ENCODE assay signal across 9 cellular contexts in the genomic region with DNA sequence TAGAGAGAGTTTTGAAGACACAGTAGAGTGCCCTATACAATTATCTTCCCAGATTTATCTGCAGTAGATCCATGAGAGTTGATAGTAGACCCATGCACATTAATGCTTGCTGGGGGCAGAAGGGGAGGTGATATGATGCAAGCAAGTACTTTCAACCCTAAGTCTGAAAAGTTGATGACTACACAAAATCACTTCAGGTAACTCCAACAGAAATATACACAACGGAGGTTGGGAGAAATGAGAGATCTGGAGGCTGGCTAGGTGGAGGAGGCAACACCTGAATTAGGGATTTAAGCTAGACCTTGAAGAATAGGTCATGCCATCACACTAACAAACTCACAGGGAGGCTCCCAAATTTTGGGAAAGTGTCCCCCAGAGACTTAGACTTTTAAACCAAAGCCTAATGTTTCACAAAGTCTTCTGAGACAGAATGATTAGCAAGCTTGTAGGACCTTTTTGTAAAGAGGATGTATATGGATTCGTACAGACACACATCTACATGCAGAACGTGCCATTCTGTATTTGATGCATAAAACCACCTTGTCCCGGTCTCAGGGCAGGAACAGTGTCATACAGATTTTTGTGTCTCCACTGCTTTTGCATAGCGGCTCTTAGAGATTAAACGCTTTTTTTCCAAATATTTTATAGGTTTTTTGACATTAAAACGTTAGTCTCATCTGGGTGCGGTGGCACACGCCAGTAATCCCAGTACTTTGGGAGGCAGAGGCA. TPM values are rescaled to one million over a fixed set of nuclear protein-coding genes. Genes with fewer than 3 reads are reported as not detected.
DNase-seq lines count a peak whose midpoint lies in the region; ATAC-seq lines count a peak whose summit lies in the region.
"Had no signal": no experiment of that assay in that cellular context is flagged by ENCODE, and none has a peak within 500 bp of the region (broad histone marks: within the 10 kb centered on the region; RNA-seq: fewer than 3 reads in every experiment).

No MANE protein-coding gene starts in this region.

- peaks cover 53% of the 10 kb centered on the region for H3K4me1 Mint-ChIP-seq in stimulated activated naive CD8-positive, alpha-beta T cell treated with anti-CD3 and anti-CD28 coated beads, Interleukin-15, Interleukin-2, amounts not matched to agents 100 ng/mL and 50 ng/mL, for 24 hours (ENCODE audit: low read depth)
- peaks cover 37 to 53% (median 50%) of the 10 kb centered on the region in 4 donors for H3K4me1 Mint-ChIP-seq in naive thymus-derived CD8-positive, alpha-beta T cell

- H3K9ac ChIP-seq in adipocyte (ENCODE audit: low read length), result peak overlapping the region; percentile 89

- POLR2A ChIA-PET in naive thymus-derived CD8-positive, alpha-beta T cell (lab: Charles Lee), result interaction anchor here (0.7 to 1.4 kb wide), 12 partner anchors 48 to 627 kb away, joined by 3 to 10 read pairs (median 4); a partner anchor contains a TSS

- DNase-seq in stimulated activated naive CD8-positive, alpha-beta T cell treated with anti-CD3 and anti-CD28 coated beads, Interleukin-15, Interleukin-2, amounts not matched to agents 100 U/mL and 50 U/mL, for 24 hours, result no peak
- DNase-seq in adipocyte (ENCODE audit: low read depth) (no peak), NCI-H1092 treated with DMSO at 0.1 percent for 48 hours (lab: John Stamatoyannopoulos, UW) (no peak), RPMI8226 (no peak)
- no peak for DNase-seq in naive thymus-derived CD8-positive, alpha-beta T cell
- DNase-seq in central memory CD4-positive, alpha-beta T cell, result no peak

- H3K9me3 ChIP-seq in adipocyte (ENCODE audit: control insufficient read depth, low read length), result no peaks in the 10 kb centered on the region

- no peaks in the 10 kb centered on the region for H3K27me3 Mint-ChIP-seq in stimulated activated naive CD8-positive, alpha-beta T cell treated with anti-CD3 and anti-CD28 coated beads, Interleukin-15, Interleukin-2, amounts not matched to agents 100 ng/mL and 50 ng/mL, for 24 hours
- H3K27me3 Mint-ChIP-seq in naive thymus-derived CD8-positive, alpha-beta T cell, result no peaks in the 10 kb centered on the region

- H3K9me3 Mint-ChIP-seq in stimulated activated naive CD8-positive, alpha-beta T cell treated with anti-CD3 and anti-CD28 coated beads, Interleukin-15, Interleukin-2, amounts not matched to agents 100 ng/mL and 50 ng/mL, for 24 hours, result peaks cover 4% of the 10 kb centered on the region
- peaks cover 0 to 4% (median 0%) of the 10 kb centered on the region in 9 donors for H3K9me3 Mint-ChIP-seq in naive thymus-derived CD8-positive, alpha-beta T cell

- no peaks in the 10 kb centered on the region for H3K27me3 ChIP-seq in adipocyte (replicated peaks; ENCODE audit: control insufficient read depth, insufficient read depth, low read length)

- H3K4me3 Mint-ChIP-seq in stimulated activated naive CD8-positive, alpha-beta T cell treated with anti-CD3 and anti-CD28 coated beads, Interleukin-15, Interleukin-2, amounts not matched to agents 100 ng/mL and 50 ng/mL, for 24 hours, result peak overlapping the region; percentile 85
- peak overlapping the region; percentile 90 to 99 (median 96) for H3K4me3 Mint-ChIP-seq in naive thymus-derived CD8-positive, alpha-beta T cell

- ATAC-seq in stimulated activated naive CD8-positive, alpha-beta T cell treated with anti-CD3 and anti-CD28 coated beads, Interleukin-15, Interleukin-2, amounts not matched to agents 100 U/mL and 50 U/mL, for 24 hours, result no peak
- ATAC-seq in naive thymus-derived CD8-positive, alpha-beta T cell, result no peak
- no peak for ATAC-seq in HG03175 (IDR thresholded peaks at IDR 0.05; ENCODE audit: unreplicated experiment)

- H3K36me3 ChIP-seq in adipocyte (ENCODE audit: control insufficient read depth, insufficient read depth, low read length, severe bottlenecking), result no peaks in the 10 kb centered on the region

- peaks cover 19% of the 10 kb centered on the region for H3K36me3 Mint-ChIP-seq in stimulated activated naive CD8-positive, alpha-beta T cell treated with anti-CD3 and anti-CD28 coated beads, Interleukin-15, Interleukin-2, amounts not matched to agents 100 ng/mL and 50 ng/mL, for 24 hours (ENCODE audit: low read depth)
- H3K36me3 Mint-ChIP-seq in naive thymus-derived CD8-positive, alpha-beta T cell, result peaks cover 5 to 21% (median 13%) of the 10 kb centered on the region in 3 donors

- peak overlapping the region; percentile 91 for H3K4me3 ChIP-seq in adipocyte (ENCODE audit: low read length)

- peaks cover 37% of the 10 kb centered on the region for H3K4me1 ChIP-seq in adipocyte (ENCODE audit: control insufficient read depth, insufficient read depth, low read length)

- H3K27ac Mint-ChIP-seq in stimulated activated naive CD8-positive, alpha-beta T cell treated with anti-CD3 and anti-CD28 coated beads, Interleukin-15, Interleukin-2, amounts not matched to agents 100 ng/mL and 50 ng/mL, for 24 hours, result peak overlapping the region; percentile 96
- peak overlapping the region in 9 of 10 donors; percentile 42 to 99 (median 93) for H3K27ac Mint-ChIP-seq in naive thymus-derived CD8-positive, alpha-beta T cell

RNA-seq across cellular contexts. Expression of a gene that starts 0.9 kb away (rescaled TPM):
- total RNA-seq in naive thymus-derived CD8-positive, alpha-beta T cell, result 10 to 100 TPM; 28.3 to 32.3 TPM
- 10 to 100 TPM; 32.3 to 44.3 (median 35.0) TPM for polyA plus RNA-seq in naive thymus-derived CD8-positive, alpha-beta T cell

RNA-seq across cellular contexts. Expression of a gene that starts 43.8 kb away (rescaled TPM):
- total RNA-seq in naive thymus-derived CD8-positive, alpha-beta T cell, result not detected
- polyA plus RNA-seq in naive thymus-derived CD8-positive, alpha-beta T cell, result not detected
- total RNA-seq: activated CD8-positive, alpha-beta memory T cell treated with anti-CD3 and anti-CD28 coated beads for 36 hours had no signal

RNA-seq across cellular contexts. Expression of a gene that starts 47.9 kb away (rescaled TPM):
- 10 to 100 TPM; 48.1 to 48.4 TPM for total RNA-seq in naive thymus-derived CD8-positive, alpha-beta T cell
- 10 to 100 TPM; 40.2 to 49.6 (median 49.0) TPM for polyA plus RNA-seq in naive thymus-derived CD8-positive, alpha-beta T cell
